Comparison of ENCODE assay signal across 1 cellular context in the genomic region with DNA sequence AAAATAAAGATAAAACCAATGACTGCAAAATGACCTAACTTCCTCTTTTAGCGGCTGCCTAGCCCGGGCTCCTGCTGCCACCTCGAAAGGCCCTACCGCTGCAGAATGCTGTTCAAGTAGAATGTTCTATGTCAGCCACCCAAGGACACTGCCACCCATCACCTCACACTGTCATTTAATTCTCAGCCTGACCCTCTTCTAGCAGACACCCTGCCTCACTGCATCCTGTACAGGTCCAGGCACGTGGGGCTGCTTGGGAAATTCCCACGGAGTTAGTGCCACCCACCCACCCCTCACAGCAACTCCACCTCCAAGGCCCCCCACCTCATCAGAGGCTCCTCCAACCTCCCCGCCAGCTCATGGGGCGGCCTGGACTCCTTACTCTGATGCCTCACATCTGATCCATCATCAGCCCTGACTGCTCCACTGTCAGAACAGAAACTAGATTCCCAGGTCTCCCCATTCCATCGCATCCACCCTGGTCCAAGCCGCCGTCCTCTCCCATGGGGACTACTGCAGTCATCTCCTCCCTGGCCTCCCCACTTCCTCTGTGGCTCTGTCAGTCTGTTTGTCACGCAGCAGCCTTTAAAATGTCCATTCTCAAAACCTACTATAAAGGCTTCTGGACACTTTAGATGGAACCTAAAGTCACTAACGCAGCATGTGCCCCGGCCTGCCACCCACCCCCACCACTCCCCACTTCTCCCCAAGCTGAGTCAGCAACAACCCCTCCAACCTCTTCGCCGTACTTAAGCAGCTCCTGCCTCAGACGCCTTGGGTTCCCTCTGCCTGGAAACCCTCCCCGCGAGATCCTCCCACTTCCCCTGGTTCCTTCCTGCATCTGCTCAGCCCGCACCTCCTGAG.
TF ChIP-seq lines count a peak whose summit lies in the region.

No MANE protein-coding gene starts in this region.

TF ChIP-seq in GM23338, 12 proteins besides CTCF, POLR2A, EP300 and RAD21 (continued from another document):
- no peak for TF ChIP-seq EZH2phosphoT487 (IDR thresholded peaks at IDR 0.05; ENCODE audit: unreplicated experiment)
- TF ChIP-seq POLR2AphosphoS5 (IDR thresholded peaks at IDR 0.05; ENCODE audit: low read depth): no peak
- no peak for TF ChIP-seq CREB1 (CRISPR knock-in tag; IDR thresholded peaks at IDR 0.05; ENCODE audit: low read depth)
